Comparison of ENCODE assay signal across 8 cellular contexts in genomic region chr6:31907158-31907813, GRCh38. TPM values are rescaled to one million over a fixed set of nuclear protein-coding genes. Genes with fewer than 3 reads are reported as not detected.
A peak's percentile ranks its signal among the peaks of the same experiment; 100 is the strongest.
DNase-seq lines count a peak whose midpoint lies in the region; ATAC-seq lines count a peak whose summit lies in the region.
"Had no signal": no experiment of that assay in that cellular context is flagged by ENCODE, and none has a peak within 500 bp of the region (broad histone marks: within the 10 kb centered on the region; RNA-seq: fewer than 3 reads in every experiment).

No MANE protein-coding gene starts in this region.

- H3K36me3 Mint-ChIP-seq in activated CD4-positive, alpha-beta T cell treated with anti-CD3 and anti-CD28 coated beads for 36 hours (ENCODE audit: low read depth): no peaks in the 10 kb centered on the region
- H3K36me3 Mint-ChIP-seq in stimulated activated effector memory CD8-positive, alpha-beta T cell treated with anti-CD3 and anti-CD28 coated beads, Interleukin-12 subunit alpha, Interleukin-12 subunit beta, amount 100 ng/mL, for 72 hours: peaks cover 9% of the 10 kb centered on the region
- H3K36me3 Mint-ChIP-seq: immature natural killer cell had no signal

- POLR2A ChIA-PET in activated CD4-positive, alpha-beta T cell treated with anti-CD3 and anti-CD28 coated beads for 36 hours (lab: Charles Lee): no interaction called here

- no peak overlapping the region for H3K4me3 Mint-ChIP-seq in activated CD4-positive, alpha-beta T cell treated with anti-CD3 and anti-CD28 coated beads for 36 hours
- no peak overlapping the region for H3K4me3 Mint-ChIP-seq in stimulated activated effector memory CD8-positive, alpha-beta T cell treated with anti-CD3 and anti-CD28 coated beads, Interleukin-12 subunit alpha, Interleukin-12 subunit beta, amount 100 ng/mL, for 72 hours
- H3K4me3 Mint-ChIP-seq: immature natural killer cell had no signal

- peaks cover 26% of the 10 kb centered on the region for H3K4me1 Mint-ChIP-seq in activated CD4-positive, alpha-beta T cell treated with anti-CD3 and anti-CD28 coated beads for 36 hours
- peaks cover 20% of the 10 kb centered on the region for H3K4me1 Mint-ChIP-seq in stimulated activated effector memory CD8-positive, alpha-beta T cell treated with anti-CD3 and anti-CD28 coated beads, Interleukin-12 subunit alpha, Interleukin-12 subunit beta, amount 100 ng/mL, for 72 hours

- H3K9me3 Mint-ChIP-seq in activated CD4-positive, alpha-beta T cell treated with anti-CD3 and anti-CD28 coated beads for 36 hours (ENCODE audit: low read depth): no peaks in the 10 kb centered on the region
- no peaks in the 10 kb centered on the region for H3K9me3 Mint-ChIP-seq in stimulated activated effector memory CD8-positive, alpha-beta T cell treated with anti-CD3 and anti-CD28 coated beads, Interleukin-12 subunit alpha, Interleukin-12 subunit beta, amount 100 ng/mL, for 72 hours
- H3K9me3 Mint-ChIP-seq: immature natural killer cell had no signal

- intact Hi-C loops in activated CD4-positive, alpha-beta T cell treated with anti-CD3 and anti-CD28 coated beads for 36 hours (cut with DNase I, micrococcal nuclease): no loop called here

- no peaks in the 10 kb centered on the region for H3K27me3 Mint-ChIP-seq in activated CD4-positive, alpha-beta T cell treated with anti-CD3 and anti-CD28 coated beads for 36 hours

- no peak overlapping the region for H3K27ac Mint-ChIP-seq in activated CD4-positive, alpha-beta T cell treated with anti-CD3 and anti-CD28 coated beads for 36 hours
- H3K27ac Mint-ChIP-seq in stimulated activated effector memory CD8-positive, alpha-beta T cell treated with anti-CD3 and anti-CD28 coated beads, Interleukin-12 subunit alpha, Interleukin-12 subunit beta, amount 100 ng/mL, for 72 hours: no peak overlapping the region
- H3K27ac Mint-ChIP-seq: immature natural killer cell had no signal

- ATAC-seq in activated CD4-positive, alpha-beta T cell treated with anti-CD3 and anti-CD28 coated beads for 36 hours: no peak
- peak; percentile 53 for ATAC-seq in stimulated activated effector memory CD8-positive, alpha-beta T cell treated with anti-CD3 and anti-CD28 coated beads, Interleukin-12 subunit alpha, Interleukin-12 subunit beta, amount 100 ng/mL, for 72 hours

- CTCF ChIA-PET in activated CD4-positive, alpha-beta T cell treated with anti-CD3 and anti-CD28 coated beads for 36 hours (lab: Charles Lee): interaction anchor here (1.2 to 1.4 kb wide), 2 partner anchors 16 to 45 kb away, joined by 3 to 5 read pairs; no protein-coding TSS in a partner anchor

- DNase-seq in activated CD4-positive, alpha-beta T cell treated with anti-CD3 and anti-CD28 coated beads for 36 hours: peak; percentile 34
- DNase-seq in activated CD4-positive, alpha-beta T cell treated with anti-CD3 and anti-CD28 coated beads, Interleukin-2, amount 50 U/mL, for 48 hours: no peak
- DNase-seq in UCSD-AML1 (lab: John Stamatoyannopoulos, UW; ENCODE audit: unreplicated experiment) (peak; percentile 41), NCI-H1930 (lab: John Stamatoyannopoulos, UW) (no peak), SK-N-DZ (ENCODE audit: low spot score) (no peak)
- DNase-seq in stimulated activated effector memory CD8-positive, alpha-beta T cell treated with anti-CD3 and anti-CD28 coated beads, Interleukin-12 subunit alpha, Interleukin-12 subunit beta, amount 100 ng/mL, for 72 hours (ENCODE audit: low spot score in 2 of 2): no peak
- DNase-seq: amygdala had no signal

RNA-seq across cellular contexts. Expression of gene ZBTB12, which starts 5.4 kb away (rescaled TPM):
- 1 to 10 TPM; 1.9 to 2.4 TPM for total RNA-seq in activated CD4-positive, alpha-beta T cell treated with anti-CD3 and anti-CD28 coated beads for 36 hours
- 8.0 and 8.6 TPM in 2 replicates for polyA plus RNA-seq in SK-N-DZ (2014; cell fraction: cytosol; rRNA removed)
- polyA plus RNA-seq in SK-N-DZ (2014; cell fraction: nucleus; rRNA removed): 3.9 and 5.5 TPM in 2 replicates
- polyA plus RNA-seq: immature natural killer cell had no signal

RNA-seq across cellular contexts. Expression of gene EHMT2, which starts 9.8 kb away (rescaled TPM):
- total RNA-seq in activated CD4-positive, alpha-beta T cell treated with anti-CD3 and anti-CD28 coated beads for 36 hours: 10 to 100 TPM; 50.1 to 60.4 TPM
- 108 and 112 TPM in 2 replicates for polyA plus RNA-seq in SK-N-DZ (2014; cell fraction: cytosol; rRNA removed)
- polyA plus RNA-seq in SK-N-DZ (2014; cell fraction: nucleus; rRNA removed): 131 and 134 TPM in 2 replicates

RNA-seq across cellular contexts. Expression of gene C2, which starts 20.2 kb away (rescaled TPM):
- 1 to 10 TPM in 1 of 2 experiments, under 1 TPM in 1; 0.96 to 1.5 TPM for total RNA-seq in activated CD4-positive, alpha-beta T cell treated with anti-CD3 and anti-CD28 coated beads for 36 hours
- polyA plus RNA-seq in SK-N-DZ (2014; cell fraction: cytosol; rRNA removed): 2.2 TPM in 1 of 2 replicates, not detected in the other
- polyA plus RNA-seq in SK-N-DZ (2014; cell fraction: nucleus; rRNA removed): 0.19 TPM in 1 of 2 replicates, not detected in the other

RNA-seq across cellular contexts. Expression of gene SLC44A4, which starts 28.5 kb away (rescaled TPM):
- under 1 TPM; 0.19 to 0.27 TPM for total RNA-seq in activated CD4-positive, alpha-beta T cell treated with anti-CD3 and anti-CD28 coated beads for 36 hours
- 0.07 and 0.14 TPM in 2 replicates for polyA plus RNA-seq in SK-N-DZ (2014; cell fraction: cytosol; rRNA removed)
- polyA plus RNA-seq in SK-N-DZ (2014; cell fraction: nucleus; rRNA removed): not detected in 2 replicates
- polyA plus RNA-seq: immature natural killer cell had no signal

RNA-seq across cellular contexts. Expression of gene CFB, which starts 38.6 kb away (rescaled TPM):
- under 1 TPM; 0.69 to 0.96 TPM for total RNA-seq in activated CD4-positive, alpha-beta T cell treated with anti-CD3 and anti-CD28 coated beads for 36 hours
- not detected in 2 replicates for polyA plus RNA-seq in SK-N-DZ (2014; cell fraction: cytosol; rRNA removed)
- 0.42 TPM in 1 of 2 replicates, not detected in the other for polyA plus RNA-seq in SK-N-DZ (2014; cell fraction: nucleus; rRNA removed)

Comparison
In these comparisons a context has a peak if more than half of its experiments do, and no peak if none do; other contexts are left out.
1. DNase-seq: peak in activated CD4-positive, alpha-beta T cell treated with anti-CD3 and anti-CD28 coated beads for 36 hours (single experiment) and UCSD-AML1 (single experiment); none in activated CD4-positive, alpha-beta T cell treated with anti-CD3 and anti-CD28 coated beads, Interleukin-2, amount 50 U/mL, for 48 hours (0 of 2), stimulated activated effector memory CD8-positive, alpha-beta T cell treated with anti-CD3 and anti-CD28 coated beads, Interleukin-12 subunit alpha, Interleukin-12 subunit beta, amount 100 ng/mL, for 72 hours (0 of 2), NCI-H1930 (0 of 2) and SK-N-DZ (single experiment).